In the genomic region with DNA sequence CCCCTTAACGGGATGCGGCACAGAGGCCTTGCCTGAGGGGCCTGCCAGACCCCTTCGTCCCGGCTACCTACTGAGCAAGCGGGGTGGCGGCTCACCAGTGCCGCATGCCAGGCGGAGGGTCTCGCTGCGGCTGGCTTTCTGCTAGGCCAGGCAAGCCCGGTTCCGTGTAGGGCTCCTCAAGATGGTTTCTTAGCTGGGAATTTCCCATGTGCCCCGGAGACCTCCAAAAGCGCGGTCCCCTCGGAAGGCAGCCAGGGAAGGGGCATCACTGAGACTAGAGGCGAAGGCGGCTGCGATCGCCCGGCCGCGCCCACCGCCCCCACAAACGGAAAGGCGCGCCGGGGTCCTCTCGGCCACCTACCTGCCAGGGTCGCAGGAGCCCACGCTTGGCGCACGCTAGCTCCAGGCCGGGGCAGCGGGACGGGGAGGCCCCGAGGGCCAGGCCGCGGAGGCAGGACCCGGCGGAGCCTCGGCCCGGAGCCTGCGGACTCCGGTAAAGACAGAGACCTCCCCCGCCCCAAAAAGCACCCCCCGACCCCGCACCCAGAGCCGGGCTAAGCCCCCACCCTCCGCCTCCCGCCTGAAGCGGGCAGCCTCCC, we compare ENCODE assay signal across 8 cellular contexts. TPM values are rescaled to one million over a fixed set of nuclear protein-coding genes. Genes with fewer than 3 reads are reported as not detected.
A peak's percentile ranks its signal among the peaks of the same experiment; 100 is the strongest.
DNase-seq lines count a peak whose midpoint lies in the region; ATAC-seq and TF ChIP-seq lines count a peak whose summit lies in the region.

No MANE protein-coding gene starts in this region.

- peak overlapping the region; percentile 53 to 82 for H3K4me3 Mint-ChIP-seq in CD14-positive monocyte
- H3K4me3 Mint-ChIP-seq in activated T-helper 2 cell treated with anti-CD3 and anti-CD28 coated beads, Interferon-gamma antibody, Interleukin-2, Interleukin-4, amounts not matched to agents 10 μg/mL and 5 μg/mL and 100 μg/mL, durations not matched to agents 14 hours and 24 hours and 36 hours (ENCODE audit: low read depth), result peak overlapping the region; percentile 75

- H3K27me3 Mint-ChIP-seq in CD14-positive monocyte (ENCODE audit: low read depth in 3 of 3), result peaks cover 18 to 44% (median 39%) of the 10 kb centered on the region in 3 donors
- H3K27me3 Mint-ChIP-seq in activated T-helper 2 cell treated with anti-CD3 and anti-CD28 coated beads, Interferon-gamma antibody, Interleukin-2, Interleukin-4, amounts not matched to agents 10 μg/mL and 5 μg/mL and 100 μg/mL, durations not matched to agents 14 hours and 24 hours and 36 hours (ENCODE audit: low read depth), result peaks cover 12% of the 10 kb centered on the region

- H3K4me1 Mint-ChIP-seq in CD14-positive monocyte, result peaks cover 24% of the 10 kb centered on the region
- H3K4me1 Mint-ChIP-seq in activated T-helper 2 cell treated with anti-CD3 and anti-CD28 coated beads, Interferon-gamma antibody, Interleukin-2, Interleukin-4, amounts not matched to agents 10 μg/mL and 5 μg/mL and 100 μg/mL, durations not matched to agents 14 hours and 24 hours and 36 hours (ENCODE audit: low read depth), result peaks cover 36% of the 10 kb centered on the region

- H3K27me3 ChIP-seq in KMS-11 (ENCODE audit: insufficient read depth, low read depth) (no peaks in the 10 kb centered on the region), heart left ventricle (peaks cover 0 to 3% (median 0%) of the 10 kb centered on the region in 9 donors)

- H3K9me3 Mint-ChIP-seq in CD14-positive monocyte, result peaks cover 0 to 8% (median 2%) of the 10 kb centered on the region in 7 donors
- no peaks in the 10 kb centered on the region for H3K9me3 Mint-ChIP-seq in activated T-helper 2 cell treated with anti-CD3 and anti-CD28 coated beads, Interferon-gamma antibody, Interleukin-2, Interleukin-4, amounts not matched to agents 10 μg/mL and 5 μg/mL and 100 μg/mL, durations not matched to agents 14 hours and 24 hours and 36 hours

- 0 to 2% (median 2%) methylated on average over 7 to 52 of the region's 52 CpGs for WGBS in heart left ventricle, 4 donors

- no peak for TF ChIP-seq POLR2A in heart left ventricle (IDR thresholded peaks at IDR 0.05)

- TF ChIP-seq CTCF in CD14-positive monocyte (IDR thresholded peaks at IDR 0.05) (no peak), KMS-11 (conservative IDR thresholded peaks at IDR 0.05; ENCODE audit: low read depth, low read length) (no peak), heart left ventricle (IDR thresholded peaks at IDR 0.05) (no peak), retinal pigment epithelial cell (conservative IDR thresholded peaks at IDR 0.05; ENCODE audit: low read depth, low read length) (no peak)

- H3K27ac ChIP-seq in KMS-11, result peak overlapping the region; percentile 83
- H3K27ac ChIP-seq in heart left ventricle, result peak overlapping the region in 11 of 12 donors; percentile 86 to 98 (median 95)

- DNase-seq in CD14-positive monocyte (ENCODE audit: low spot score) (no peak), heart left ventricle (peak in 2 of 5 donors; percentile 33 to 60), retinal pigment epithelial cell (ENCODE audit: low read depth) (no peak), NCI-H2196 (lab: John Stamatoyannopoulos, UW; ENCODE audit: unreplicated experiment) (no peak), foreskin melanocyte (no peak), middle frontal gyrus (ENCODE audit: extremely low spot score, low spot score) (no peak)
- no peak for DNase-seq in activated T-helper 2 cell treated with anti-CD3 and anti-CD28 coated beads, Interferon-gamma antibody, Interleukin-2, Interleukin-4, amounts not matched to agents 10 μg/mL and 5 μg/mL and 100 μg/mL, durations not matched to agents 14 hours and 24 hours and 36 hours (ENCODE audit: low spot score)

- intact Hi-C loops in CD14-positive monocyte (cut with micrococcal nuclease) (no loop called here), heart left ventricle (cut with DNase I) (loop anchor here in 7 of 10 donors (2.0 to 10.0 kb wide), 9 partner anchors 22 to 166 kb away; partner anchors contain the start of genes PEX26 (in 6 of the 7) and MICAL3 (in 1 of the 7))
- intact Hi-C loops in activated T-helper 2 cell treated with anti-CD3 and anti-CD28 coated beads, Interferon-gamma antibody, Interleukin-2, Interleukin-4, amounts not matched to agents 10 μg/mL and 5 μg/mL and 100 μg/mL, durations not matched to agents 14 hours and 24 hours and 36 hours (cut with micrococcal nuclease), result loop anchor here (2.0 kb wide), 1 partner anchor 76 kb away; the partner anchor contains the start of gene PEX26

- no peak overlapping the region for H3K4me3 ChIP-seq in KMS-11 (IDR thresholded peaks at IDR 0.05; ENCODE audit: insufficient read depth, low read depth, low read length)
- H3K4me3 ChIP-seq in heart left ventricle, result peak overlapping the region; percentile 65 to 99 (median 84)
- H3K4me3 ChIP-seq in retinal pigment epithelial cell (ENCODE audit: low read length), result peak overlapping the region; percentile 71

- peaks cover 51% of the 10 kb centered on the region for H3K4me1 ChIP-seq in KMS-11 (ENCODE audit: low read depth, poor library complexity, severe bottlenecking)
- H3K4me1 ChIP-seq in heart left ventricle, result peaks cover 0 to 36% (median 18%) of the 10 kb centered on the region in 12 donors

- peak overlapping the region in 1 of 7 donors; percentile 1 for H3K27ac Mint-ChIP-seq in CD14-positive monocyte
- no peak overlapping the region for H3K27ac Mint-ChIP-seq in activated T-helper 2 cell treated with anti-CD3 and anti-CD28 coated beads, Interferon-gamma antibody, Interleukin-2, Interleukin-4, amounts not matched to agents 10 μg/mL and 5 μg/mL and 100 μg/mL, durations not matched to agents 14 hours and 24 hours and 36 hours

- H3K36me3 Mint-ChIP-seq in CD14-positive monocyte, result no peaks in the 10 kb centered on the region
- no peaks in the 10 kb centered on the region for H3K36me3 Mint-ChIP-seq in activated T-helper 2 cell treated with anti-CD3 and anti-CD28 coated beads, Interferon-gamma antibody, Interleukin-2, Interleukin-4, amounts not matched to agents 10 μg/mL and 5 μg/mL and 100 μg/mL, durations not matched to agents 14 hours and 24 hours and 36 hours (ENCODE audit: low read depth)

- peaks cover 47% of the 10 kb centered on the region for H3K79me2 ChIP-seq in KMS-11 (ENCODE audit: insufficient read depth, low read depth)

- ATAC-seq in heart left ventricle, result peak in 1 of 4 donors; percentile 2

- peak overlapping the region; percentile 77 for H3K9ac ChIP-seq in KMS-11

- peak overlapping the region; percentile 92 for H3K4me2 ChIP-seq in KMS-11

- peak overlapping the region; percentile 57 for H2AFZ ChIP-seq in KMS-11 (ENCODE audit: low read depth)

- H4K20me1 ChIP-seq in KMS-11 (ENCODE audit: insufficient read depth), result no peaks in the 10 kb centered on the region

- H3K36me3 ChIP-seq in KMS-11 (ENCODE audit: insufficient read depth), result no peaks in the 10 kb centered on the region
- H3K36me3 ChIP-seq in heart left ventricle, result no peaks in the 10 kb centered on the region

- H3K9me3 ChIP-seq in heart left ventricle, result no peaks in the 10 kb centered on the region

RNA-seq across cellular contexts. Expression of gene MICAL3, which starts 23.8 kb away (rescaled TPM):
- under 1 TPM in 1 of 2 donors, not detected in 1; 0.23 TPM for polyA plus RNA-seq in CD14-positive monocyte
- 40.6 and 41.8 TPM in 2 replicates for total RNA-seq in activated T-helper 2 cell treated with anti-CD3 and anti-CD28 coated beads, Interferon-gamma antibody, Interleukin-2, Interleukin-4, amounts not matched to agents 10 μg/mL and 5 μg/mL and 100 μg/mL, durations not matched to agents 14 hours and 24 hours and 36 hours
- 100 to 1,000 TPM in 5 of 9 donors, 10 to 100 TPM in 4; 41.3 to 125 (median 101) TPM for total RNA-seq in heart left ventricle
- polyA plus RNA-seq in heart left ventricle, result 10 to 100 TPM; 45.1 to 51.6 TPM

Comparison
In these comparisons a context has a peak if more than half of its experiments do, and no peak if none do; other contexts are left out.
1. intact Hi-C loops: an anchor here in activated T-helper 2 cell treated with anti-CD3 and anti-CD28 coated beads, Interferon-gamma antibody, Interleukin-2, Interleukin-4, amounts not matched to agents 10 μg/mL and 5 μg/mL and 100 μg/mL, durations not matched to agents 14 hours and 24 hours and 36 hours (2.0 kb wide) and heart left ventricle (2.0 to 10.0 kb wide); none called in CD14-positive monocyte.